Comparison of ENCODE assay signal across 5 cellular contexts in the genomic region with DNA sequence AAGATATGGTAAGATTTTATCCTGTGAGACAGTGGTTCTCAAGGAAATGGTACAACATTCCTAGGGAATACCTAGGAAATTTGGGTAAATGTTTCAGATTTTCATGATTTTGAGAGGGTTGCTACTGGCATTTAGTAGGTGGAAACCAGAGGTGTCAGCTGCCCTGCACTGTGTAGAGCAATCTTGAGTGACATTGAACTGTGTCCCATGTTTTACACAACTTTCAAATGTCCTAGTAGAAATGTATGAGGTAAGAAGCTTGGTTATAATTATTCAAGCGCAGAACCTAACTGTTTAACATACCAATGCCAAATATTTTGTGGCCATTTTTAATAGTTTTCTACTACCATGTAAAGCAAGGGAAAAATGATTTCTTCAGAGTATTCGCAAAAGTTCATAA.
"Had no signal": no experiment of that assay in that cellular context is flagged by ENCODE, and none has a peak within 500 bp of the region (broad histone marks: within the 10 kb centered on the region; RNA-seq: fewer than 3 reads in every experiment).

No MANE protein-coding gene starts in this region.

- ATAC-seq: HepG2, K562 had no signal

- DNase-seq: IMR-90, KBM-7 had no signal

- H3K27ac ChIP-seq: HL-60 had no signal

- H3K4me3 ChIP-seq: K562 had no signal
